22 cellular contexts compared by ENCODE assay signal in the genomic region with DNA sequence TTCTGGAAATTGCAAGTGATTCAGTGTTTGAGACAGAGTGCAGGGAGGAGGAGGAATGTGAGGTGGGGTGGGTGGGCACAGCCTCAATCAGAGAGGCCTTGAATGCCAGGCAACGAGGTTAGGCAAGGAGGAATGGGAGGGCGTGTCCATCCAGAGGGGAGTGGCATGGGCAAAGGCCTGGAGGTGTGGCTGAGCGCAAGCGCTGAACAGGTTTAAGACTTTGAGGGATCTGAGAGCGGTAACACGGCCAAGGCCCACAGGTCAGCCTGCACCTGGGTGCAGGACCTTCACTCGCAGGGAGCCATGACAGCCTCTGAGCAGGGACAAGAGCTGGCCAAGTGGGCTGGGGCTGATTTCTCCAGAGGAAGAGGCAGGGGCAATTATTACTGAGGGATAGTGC.
DNase-seq lines count a peak whose midpoint lies in the region; ATAC-seq, FAIRE-seq and TF ChIP-seq lines count a peak whose summit lies in the region.
"Had no signal": no experiment of that assay in that cellular context is flagged by ENCODE, and none has a peak within 500 bp of the region (broad histone marks: within the 10 kb centered on the region; RNA-seq: fewer than 3 reads in every experiment).

No MANE protein-coding gene starts in this region.

- H3K9me3 ChIP-seq in HEK293 (ENCODE audit: control insufficient read depth, insufficient read depth, low read depth, low read length) (no peaks in the 10 kb centered on the region), mucosa of descending colon (no peaks in the 10 kb centered on the region), small intestine (ENCODE audit: control insufficient read depth, low read depth) (no peaks in the 10 kb centered on the region), body of pancreas (no peaks in the 10 kb centered on the region)
- H3K9me3 ChIP-seq: A549 had no signal

- H3K27me3 ChIP-seq in small intestine (ENCODE audit: control insufficient read depth in 2 of 2, insufficient read depth in 2 of 2, low read length in 2 of 2) = no peaks in the 10 kb centered on the region
- no peaks in the 10 kb centered on the region for H3K27me3 ChIP-seq in body of pancreas

- ATAC-seq in mucosa of descending colon = peak; percentile 27
- ATAC-seq in HG03108 (IDR thresholded peaks at IDR 0.05; ENCODE audit: unreplicated experiment) = no peak
- no peak for ATAC-seq in HG02798 (IDR thresholded peaks at IDR 0.05; ENCODE audit: poor library complexity, unreplicated experiment)
- ATAC-seq in body of pancreas = no peak
- ATAC-seq: A549, Panc1 had no signal

- CTCF ChIA-PET in HEK293 (lab: Yijun Ruan, JAX) = interaction anchor here (0.7 to 0.8 kb wide), 2 partner anchors 80 to 960 kb away, joined by 3 read pairs; no protein-coding TSS in a partner anchor

- 30 to 62% (median 30%) methylated on average over 7 of the region's 7 CpGs for WGBS in small intestine, 3 donors
- WGBS in body of pancreas, 2 donors = 57 to 61% methylated on average over 7 of the region's 7 CpGs

- DNase-seq in SW480 (ENCODE audit: low spot score) (peak; percentile 26), mucosa of descending colon (peak in 2 of 3 donors; percentile 63 to 70), small intestine (peak; percentile 52), NCI-H345 (lab: John Stamatoyannopoulos, UW) (no peak), body of pancreas (no peak)
- DNase-seq: EL, GF-D8, H7, IMR-90, NCI-H1105 treated with DMSO at 0.1 percent for 48 hours, NCI-H2081 treated with DMSO at 0.1 percent for 48 hours, NCI-H2171 treated with DMSO at 0.1 percent for 48 hours, NCI-H446 treated with DMSO at 0.1 percent for 48 hours, NCI-H526 treated with DMSO at 0.1 percent for 48 hours, Right ventricle myocardium superior had no signal

- H3K27ac ChIP-seq in HEK293 (ENCODE audit: extremely low read depth, low read depth, low read length) (no peak overlapping the region), small intestine (ENCODE audit: low read depth in 1 of 2, low read length in 1 of 2) (no peak overlapping the region), body of pancreas (no peak overlapping the region)
- H3K27ac ChIP-seq: A549, KMS-11 had no signal

- no peak for FAIRE-seq in small intestine (lab: Jason Lieb, UNC)
- FAIRE-seq: A549, D721Med had no signal

- TF ChIP-seq CTCF in HEK293 (tag by site-specific recombination; IDR thresholded peaks at IDR 0.05) (no peak), mucosa of descending colon (IDR thresholded peaks at IDR 0.05) (no peak), body of pancreas (IDR thresholded peaks at IDR 0.05) (no peak)

- H3K4me3 ChIP-seq in HEK293 (ENCODE audit: low read depth, low read length) = no peak overlapping the region
- H3K4me3 ChIP-seq in mucosa of descending colon = no peak overlapping the region
- no peak overlapping the region for H3K4me3 ChIP-seq in small intestine (ENCODE audit: low read depth in 1 of 2, low read length in 2 of 2)
- H3K4me3 ChIP-seq in body of pancreas = no peak overlapping the region
- H3K4me3 ChIP-seq: A549 had no signal

- intact Hi-C loops in mucosa of descending colon (cut with DNase I, micrococcal nuclease) (no loop called here), body of pancreas (cut with DNase I) (no loop called here)

- no peak for TF ChIP-seq POLR2A in body of pancreas (IDR thresholded peaks at IDR 0.05)

- POLR2A ChIA-PET in HEK293 (lab: Yijun Ruan, JAX) = no interaction called here

- no peaks in the 10 kb centered on the region for H3K4me1 ChIP-seq in HEK293 (ENCODE audit: control insufficient read depth, insufficient read depth, low read length)
- peaks cover 4% of the 10 kb centered on the region for H3K4me1 ChIP-seq in mucosa of descending colon (ENCODE audit: low read depth)
- no peaks in the 10 kb centered on the region for H3K4me1 ChIP-seq in small intestine (ENCODE audit: control insufficient read depth in 2 of 2, insufficient read depth in 1 of 2, low read depth in 1 of 2, low read length in 1 of 2)
- H3K4me1 ChIP-seq in body of pancreas = no peaks in the 10 kb centered on the region
- H3K4me1 ChIP-seq: A549 had no signal

- no peaks in the 10 kb centered on the region for H3K36me3 ChIP-seq in HEK293 (ENCODE audit: control insufficient read depth in 2 of 2, insufficient read depth in 1 of 2, low read length in 2 of 2)
- H3K36me3 ChIP-seq in mucosa of descending colon (ENCODE audit: low read depth) = no peaks in the 10 kb centered on the region
- no peaks in the 10 kb centered on the region for H3K36me3 ChIP-seq in small intestine (ENCODE audit: control insufficient read depth in 2 of 2, insufficient read depth in 2 of 2, low read length in 2 of 2)
- no peaks in the 10 kb centered on the region for H3K36me3 ChIP-seq in body of pancreas (replicated peaks in 1 of 2; ENCODE audit: insufficient read depth in 1 of 2, low read depth in 2 of 2)

TF ChIP-seq in HEK293, 187 proteins besides CTCF, POLR2A, EP300 and RAD21:
- TF ChIP-seq ZNF837 (tag by site-specific recombination; IDR thresholded peaks at IDR 0.05) (no peak), KLF1 (tag by site-specific recombination; IDR thresholded peaks at IDR 0.05) (0 out of 2 replicates have a peak, but pooled peaks have one; percentile 24), ZNF585B (tag by site-specific recombination; IDR thresholded peaks at IDR 0.05) (no peak), ZNF580 (tag by site-specific recombination; IDR thresholded peaks at IDR 0.05) (no peak)

Comparison
In these comparisons a context has a peak if more than half of its experiments do, and no peak if none do; other contexts are left out.
1. DNase-seq: peak in SW480 (single experiment), mucosa of descending colon (2 of 3) and small intestine (single experiment); none in NCI-H345 (single experiment) and body of pancreas (0 of 4).